In genomic region chr17:41775394-41776226, GRCh38 we compare ENCODE assay signal across 1 cellular context.
A peak's percentile ranks its signal among the peaks of the same experiment; 100 is the strongest.
TF ChIP-seq lines count a peak whose summit lies in the region.

No MANE protein-coding gene starts in this region.

TF ChIP-seq in A549, 52 proteins besides CTCF, POLR2A, EP300 and RAD21:
- TF ChIP-seq MAFK (IDR thresholded peaks at IDR 0.05; ENCODE audit: partially characterized antibody) (peak; percentile 22), KDM5A (IDR thresholded peaks at IDR 0.05) (no peak)
